15 cellular contexts compared by ENCODE assay signal in genomic region chr1:172723251-172723650, GRCh38.
"Had no signal": no experiment of that assay in that cellular context is flagged by ENCODE, and none has a peak within 500 bp of the region (broad histone marks: within the 10 kb centered on the region; RNA-seq: fewer than 3 reads in every experiment).

No MANE protein-coding gene starts in this region.

- H3K27ac ChIP-seq: right lobe of liver, upper lobe of left lung had no signal

- H3K36me3 ChIP-seq: right lobe of liver, upper lobe of left lung had no signal

- H3K4me1 ChIP-seq: right lobe of liver had no signal

- DNase-seq: activated CD4-positive, alpha-beta memory T cell treated with anti-CD3 and anti-CD28 coated beads for 36 hours; activated CD4-positive, alpha-beta T cell treated with anti-CD3 and anti-CD28 coated beads for 1 hour; activated gamma-delta T cell treated with Interleukin-2 at 50 U/mL for 16 hours; activated naive CD8-positive, alpha-beta T cell treated with anti-CD3 and anti-CD28 coated beads for 36 hours; activated T-cell treated with anti-CD3 and anti-CD28 coated beads, Interleukin-2, amount 50 U/mL, for 4 hours; aorta; caudate nucleus; effector memory CD4-positive, alpha-beta T cell; glutamatergic neuron; immature natural killer cell; occipital lobe; right lobe of liver; stimulated activated CD4-positive, alpha-beta T cell treated with anti-CD3 and anti-CD28 coated beads, Interleukin-2, amount 100 ng/mL, for 48 hours; stimulated activated naive CD4-positive, alpha-beta T cell treated with Interleukin-2 at 50 U/mL for 16 hours; upper lobe of left lung had no signal

- H3K27me3 ChIP-seq: right lobe of liver, upper lobe of left lung had no signal

- ATAC-seq: activated T-cell treated with anti-CD3 and anti-CD28 coated beads, Interleukin-2, amount 50 U/mL, for 4 hours; right lobe of liver had no signal

- H3K4me3 ChIP-seq: right lobe of liver, upper lobe of left lung had no signal
